Comparison of ENCODE assay signal across 13 cellular contexts in the genomic region with DNA sequence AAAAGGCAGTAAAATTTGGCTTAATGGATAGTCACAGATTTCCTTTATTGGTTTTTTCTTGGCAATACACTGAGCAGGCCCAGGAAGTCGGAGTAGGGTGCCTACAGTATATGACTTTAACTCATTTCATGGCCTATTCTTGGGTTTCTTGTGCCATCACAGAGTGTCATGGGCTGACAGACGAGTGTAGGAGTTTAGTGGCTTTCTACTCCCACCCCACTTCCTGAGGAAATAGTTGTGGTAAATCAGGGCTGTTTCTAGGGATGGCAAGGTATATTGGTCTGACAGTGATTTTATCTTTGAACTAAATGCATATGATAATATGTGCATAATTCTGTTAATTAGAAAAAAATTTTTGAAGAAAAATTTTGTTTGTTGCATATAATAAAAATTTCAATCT.
A peak's percentile ranks its signal among the peaks of the same experiment; 100 is the strongest.
DNase-seq lines count a peak whose midpoint lies in the region; ATAC-seq, FAIRE-seq and TF ChIP-seq lines count a peak whose summit lies in the region.
"Had no signal": no experiment of that assay in that cellular context is flagged by ENCODE, and none has a peak within 500 bp of the region (broad histone marks: within the 10 kb centered on the region; RNA-seq: fewer than 3 reads in every experiment).

No MANE protein-coding gene starts in this region.

- ATAC-seq in GM21576 (IDR thresholded peaks at IDR 0.05; ENCODE audit: unreplicated experiment): peak; percentile 52

- POLR2A ChIA-PET in activated CD4-positive, alpha-beta T cell treated with anti-CD3 and anti-CD28 coated beads, Interleukin-2, amount 10 ng/mL, durations not matched to agents 7 days and 5 days (lab: Charles Lee): no interaction called here

- peaks cover 9% of the 10 kb centered on the region for H3K4me1 Mint-ChIP-seq in activated CD4-positive, alpha-beta T cell treated with anti-CD3 and anti-CD28 coated beads, Interleukin-2, amount 10 ng/mL, durations not matched to agents 7 days and 5 days

- H3K36me3 Mint-ChIP-seq in activated CD4-positive, alpha-beta T cell treated with anti-CD3 and anti-CD28 coated beads, Interleukin-2, amount 10 ng/mL, durations not matched to agents 7 days and 5 days (ENCODE audit: low read depth): peaks cover 7% of the 10 kb centered on the region

- no peak overlapping the region for H3K27ac Mint-ChIP-seq in activated CD4-positive, alpha-beta T cell treated with anti-CD3 and anti-CD28 coated beads, Interleukin-2, amount 10 ng/mL, durations not matched to agents 7 days and 5 days

- no peak overlapping the region for H3K4me3 Mint-ChIP-seq in activated CD4-positive, alpha-beta T cell treated with anti-CD3 and anti-CD28 coated beads, Interleukin-2, amount 10 ng/mL, durations not matched to agents 7 days and 5 days

- peaks cover 3% of the 10 kb centered on the region for H3K9me3 Mint-ChIP-seq in activated CD4-positive, alpha-beta T cell treated with anti-CD3 and anti-CD28 coated beads, Interleukin-2, amount 10 ng/mL, durations not matched to agents 7 days and 5 days

- TF ChIP-seq CTCF in GM12865 (IDR thresholded peaks at IDR 0.05; ENCODE audit: insufficient read depth, low read depth, low read length, missing control alignments): no peak

- H3K4me3 ChIP-seq in GM12865 (ENCODE audit: low read depth, low read length): no peak overlapping the region
- H3K4me3 ChIP-seq: ascending aorta, lower lobe of right lung had no signal

- CTCF ChIA-PET in activated CD4-positive, alpha-beta T cell treated with anti-CD3 and anti-CD28 coated beads, Interleukin-2, amount 10 ng/mL, durations not matched to agents 7 days and 5 days (lab: Charles Lee): no interaction called here

- peak; percentile 21 for DNase-seq in GM12865 (ENCODE audit: low read depth)
- peak; percentile 39 for DNase-seq in activated CD4-positive, alpha-beta T cell treated with anti-CD3 and anti-CD28 coated beads, Interleukin-2, amount 10 ng/mL, durations not matched to agents 7 days and 5 days
- no peak for DNase-seq in foreskin melanocyte
- no peak for DNase-seq in NCI-H187 treated with DMSO at 0.1 percent for 48 hours (lab: John Stamatoyannopoulos, UW)
- DNase-seq in NCI-H146 treated with DMSO at 0.1 percent for 48 hours (lab: John Stamatoyannopoulos, UW; ENCODE audit: unreplicated experiment): no peak
- no peak for DNase-seq in NCI-H1417 treated with DMSO at 0.1 percent for 48 hours (lab: John Stamatoyannopoulos, UW)
- DNase-seq: activated CD4-positive, CD25-positive, alpha-beta regulatory T cell treated with anti-CD3 and anti-CD28 coated beads, Interleukin-2, amount 50 U/mL, for 72 hours; COR-L47; dermis blood vessel endothelial cell; lower lobe of right lung had no signal

- H3K27me3 Mint-ChIP-seq in activated CD4-positive, alpha-beta T cell treated with anti-CD3 and anti-CD28 coated beads, Interleukin-2, amount 10 ng/mL, durations not matched to agents 7 days and 5 days: peaks cover 22% of the 10 kb centered on the region

- peak; percentile 21 for FAIRE-seq in colon (lab: Jason Lieb, UNC)

Comparison
In these comparisons a context has a peak if more than half of its experiments do, and no peak if none do; other contexts are left out.
1. DNase-seq: peak in GM12865 (single experiment) and activated CD4-positive, alpha-beta T cell treated with anti-CD3 and anti-CD28 coated beads, Interleukin-2, amount 10 ng/mL, durations not matched to agents 7 days and 5 days (single experiment); none in foreskin melanocyte (single experiment), NCI-H187 treated with DMSO at 0.1 percent for 48 hours (single experiment), NCI-H146 treated with DMSO at 0.1 percent for 48 hours (single experiment) and NCI-H1417 treated with DMSO at 0.1 percent for 48 hours (single experiment).